In the genomic region with DNA sequence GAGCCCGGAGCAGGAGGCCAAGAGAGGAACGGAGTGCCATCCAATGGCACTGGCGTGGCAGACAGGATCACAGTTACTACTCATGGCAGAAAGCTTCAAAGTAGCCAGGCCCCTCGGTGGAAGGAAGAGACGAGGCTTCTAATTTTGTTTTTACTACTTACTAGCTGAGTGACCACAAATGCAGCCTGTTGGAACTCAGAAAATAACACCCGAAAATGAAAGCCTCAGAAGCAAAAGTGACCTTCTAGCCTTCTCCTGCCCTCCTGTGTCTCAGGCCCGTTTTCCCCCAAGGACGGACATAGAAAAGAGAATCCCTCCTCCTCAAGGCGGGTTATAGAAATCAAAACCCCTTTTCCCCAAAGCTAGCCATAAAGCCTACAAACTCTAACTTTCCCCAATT, we compare ENCODE assay signal across 1 cellular context.
TF ChIP-seq lines count a peak whose summit lies in the region.

No MANE protein-coding gene starts in this region.

TF ChIP-seq in GM23338, 12 proteins besides CTCF, POLR2A, EP300 and RAD21 (continued from another document):
- TF ChIP-seq, protein P1, sequence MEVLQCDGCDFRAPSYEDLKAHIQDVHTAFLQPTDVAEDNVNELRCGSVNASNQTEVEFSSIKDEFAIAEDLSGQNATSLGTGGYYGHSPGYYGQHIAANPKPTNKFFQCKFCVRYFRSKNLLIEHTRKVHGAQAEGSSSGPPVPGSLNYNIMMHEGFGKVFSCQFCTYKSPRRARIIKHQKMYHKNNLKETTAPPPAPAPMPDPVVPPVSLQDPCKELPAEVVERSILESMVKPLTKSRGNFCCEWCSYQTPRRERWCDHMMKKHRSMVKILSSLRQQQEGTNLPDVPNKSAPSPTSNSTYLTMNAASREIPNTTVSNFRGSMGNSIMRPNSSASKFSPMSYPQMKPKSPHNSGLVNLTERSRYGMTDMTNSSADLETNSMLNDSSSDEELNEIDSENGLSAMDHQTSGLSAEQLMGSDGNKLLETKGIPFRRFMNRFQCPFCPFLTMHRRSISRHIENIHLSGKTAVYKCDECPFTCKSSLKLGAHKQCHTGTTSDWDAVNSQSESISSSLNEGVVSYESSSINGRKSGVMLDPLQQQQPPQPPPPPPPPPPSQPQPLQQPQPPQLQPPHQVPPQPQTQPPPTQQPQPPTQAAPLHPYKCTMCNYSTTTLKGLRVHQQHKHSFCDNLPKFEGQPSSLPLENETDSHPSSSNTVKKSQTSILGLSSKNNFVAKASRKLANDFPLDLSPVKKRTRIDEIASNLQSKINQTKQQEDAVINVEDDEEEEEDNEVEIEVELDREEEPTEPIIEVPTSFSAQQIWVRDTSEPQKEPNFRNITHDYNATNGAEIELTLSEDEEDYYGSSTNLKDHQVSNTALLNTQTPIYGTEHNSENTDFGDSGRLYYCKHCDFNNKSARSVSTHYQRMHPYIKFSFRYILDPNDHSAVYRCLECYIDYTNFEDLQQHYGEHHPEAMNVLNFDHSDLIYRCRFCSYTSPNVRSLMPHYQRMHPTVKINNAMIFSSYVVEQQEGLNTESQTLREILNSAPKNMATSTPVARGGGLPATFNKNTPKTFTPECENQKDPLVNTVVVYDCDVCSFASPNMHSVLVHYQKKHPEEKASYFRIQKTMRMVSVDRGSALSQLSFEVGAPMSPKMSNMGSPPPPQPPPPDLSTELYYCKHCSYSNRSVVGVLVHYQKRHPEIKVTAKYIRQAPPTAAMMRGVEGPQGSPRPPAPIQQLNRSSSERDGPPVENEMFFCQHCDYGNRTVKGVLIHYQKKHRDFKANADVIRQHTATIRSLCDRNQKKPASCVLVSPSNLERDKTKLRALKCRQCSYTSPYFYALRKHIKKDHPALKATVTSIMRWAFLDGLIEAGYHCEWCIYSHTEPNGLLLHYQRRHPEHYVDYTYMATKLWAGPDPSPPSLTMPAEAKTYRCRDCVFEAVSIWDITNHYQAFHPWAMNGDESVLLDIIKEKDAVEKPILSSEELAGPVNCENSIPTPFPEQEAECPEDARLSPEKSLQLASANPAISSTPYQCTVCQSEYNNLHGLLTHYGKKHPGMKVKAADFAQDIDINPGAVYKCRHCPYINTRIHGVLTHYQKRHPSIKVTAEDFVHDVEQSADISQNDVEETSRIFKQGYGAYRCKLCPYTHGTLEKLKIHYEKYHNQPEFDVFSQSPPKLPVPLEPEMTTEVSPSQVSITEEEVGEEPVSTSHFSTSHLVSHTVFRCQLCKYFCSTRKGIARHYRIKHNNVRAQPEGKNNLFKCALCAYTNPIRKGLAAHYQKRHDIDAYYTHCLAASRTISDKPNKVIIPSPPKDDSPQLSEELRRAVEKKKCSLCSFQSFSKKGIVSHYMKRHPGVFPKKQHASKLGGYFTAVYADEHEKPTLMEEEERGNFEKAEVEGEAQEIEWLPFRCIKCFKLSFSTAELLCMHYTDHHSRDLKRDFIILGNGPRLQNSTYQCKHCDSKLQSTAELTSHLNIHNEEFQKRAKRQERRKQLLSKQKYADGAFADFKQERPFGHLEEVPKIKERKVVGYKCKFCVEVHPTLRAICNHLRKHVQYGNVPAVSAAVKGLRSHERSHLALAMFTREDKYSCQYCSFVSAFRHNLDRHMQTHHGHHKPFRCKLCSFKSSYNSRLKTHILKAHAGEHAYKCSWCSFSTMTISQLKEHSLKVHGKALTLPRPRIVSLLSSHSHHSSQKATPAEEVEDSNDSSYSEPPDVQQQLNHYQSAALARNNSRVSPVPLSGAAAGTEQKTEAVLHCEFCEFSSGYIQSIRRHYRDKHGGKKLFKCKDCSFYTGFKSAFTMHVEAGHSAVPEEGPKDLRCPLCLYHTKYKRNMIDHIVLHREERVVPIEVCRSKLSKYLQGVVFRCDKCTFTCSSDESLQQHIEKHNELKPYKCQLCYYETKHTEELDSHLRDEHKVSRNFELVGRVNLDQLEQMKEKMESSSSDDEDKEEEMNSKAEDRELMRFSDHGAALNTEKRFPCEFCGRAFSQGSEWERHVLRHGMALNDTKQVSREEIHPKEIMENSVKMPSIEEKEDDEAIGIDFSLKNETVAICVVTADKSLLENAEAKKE (CRISPR knock-in tag; IDR thresholded peaks at IDR 0.05): no peak
- TF ChIP-seq NANOG (IDR thresholded peaks at IDR 0.05; ENCODE audit: borderline replicate concordance): no peak
